ENCODE assay signal across 8 cellular contexts in genomic region chr2:150487537-150488429, GRCh38. TPM values are rescaled to one million over a fixed set of nuclear protein-coding genes. Genes with fewer than 3 reads are reported as not detected.
DNase-seq lines count a peak whose midpoint lies in the region; ATAC-seq and TF ChIP-seq lines count a peak whose summit lies in the region.

RND3 (minus strand) TSS chr2:150487667; CDS start chr2:150487417, 250 bp downstream.

- H4K20me1 ChIP-seq in SK-N-SH (ENCODE audit: insufficient read depth), result peaks cover 36% of the 10 kb centered on the region

- H3K27me3 ChIP-seq in SK-N-SH (ENCODE audit: insufficient read depth), result no peaks in the 10 kb centered on the region

- TF ChIP-seq EP300 in SK-N-SH (IDR thresholded peaks at IDR 0.05; ENCODE audit: borderline replicate concordance in 1 of 2, low read depth in 1 of 2, low read length in 1 of 2), result peak in 1 of 2 experiments; percentile 49; a peak in 2 of 4 replicates

- H3K36me3 ChIP-seq in SK-N-SH (replicated peaks in 1 of 2; ENCODE audit: control insufficient read depth in 1 of 2, insufficient read depth in 2 of 2, low read length in 1 of 2), result peaks cover 16 to 18% of the 10 kb centered on the region in 2 experiments

- peak within 1 kb of the TSS; percentile 90 to 98 for H3K4me3 ChIP-seq in SK-N-SH (ENCODE audit: low read depth in 2 of 2, low read length in 1 of 2)

- no peaks in the 10 kb centered on the region for H3K9me2 ChIP-seq in SK-N-SH

- DNase-seq in activated T-cell treated with anti-CD3 and anti-CD28 coated beads for 24 hours (ENCODE audit: low read depth) (peak; percentile 20), NCI-H1092 (lab: John Stamatoyannopoulos, UW) (peak; percentile 94), SK-N-SH (peak; percentile 86), dedifferentiated amniotic fluid mesenchymal stem cell (ENCODE audit: extremely low spot score) (peak; percentile 100), left kidney (ENCODE audit: low read depth, low spot score) (peak; percentile 99)
- DNase-seq in activated T-cell treated with anti-CD3 and anti-CD28 coated beads, Interleukin-2, amount 50 U/mL, for 1 hour, result no peak
- peak; percentile 38 for DNase-seq in stimulated activated CD4-positive, alpha-beta T cell treated with anti-CD3 and anti-CD28 coated beads, Interleukin-4, amount 100 ng/mL, for 24 hours

- WGBS in SK-N-SH (ENCODE audit: low lambda C conversion rate), result 12% methylated on average over 24 of the region's 24 CpGs

- H3K4me1 ChIP-seq in SK-N-SH (ENCODE audit: control insufficient read depth in 1 of 2, insufficient read depth in 2 of 2, low read depth in 1 of 2, low read length in 1 of 2), result peaks cover 17 to 27% of the 10 kb centered on the region in 2 experiments; a peak in 3 of 4 replicates

- peak within 1 kb of the TSS; percentile 95 for H3K4me2 ChIP-seq in SK-N-SH

- H2AFZ ChIP-seq in SK-N-SH (ENCODE audit: low read depth), result no peak within 1 kb of the TSS

- peak; percentile 90 for TF ChIP-seq RAD21 in SK-N-SH (IDR thresholded peaks at IDR 0.05; ENCODE audit: low read length)

- no peaks in the 10 kb centered on the region for H3K9me3 ChIP-seq in SK-N-SH

- CTCF ChIA-PET in SK-N-SH (lab: Yijun Ruan, JAX), result interaction anchor here (0.8 to 2.2 kb wide), 7 partner anchors 14 to 893 kb away, joined by 3 to 12 read pairs (median 3); no protein-coding TSS in a partner anchor

- H3K27ac ChIP-seq in SK-N-SH (ENCODE audit: low read depth in 2 of 2, low read length in 1 of 2), result peak within 1 kb of the TSS; percentile 90 to 92

- peak; percentile 84 for ATAC-seq in HG02610 (IDR thresholded peaks at IDR 0.05; ENCODE audit: unreplicated experiment)

- peaks cover 47% of the 10 kb centered on the region for H3K79me2 ChIP-seq in SK-N-SH (ENCODE audit: insufficient read depth)

- H3K9ac ChIP-seq in SK-N-SH, result peak within 1 kb of the TSS; percentile 99

- peaks cover 12% of the 10 kb centered on the region for H3F3A ChIP-seq in SK-N-SH (replicated peaks; ENCODE audit: insufficient read depth)

- TF ChIP-seq CTCF in SK-N-SH (IDR thresholded peaks at IDR 0.05), result peak; percentile 92

- POLR2A ChIA-PET in SK-N-SH (lab: Yijun Ruan, JAX), result interaction anchor here (1.0 to 1.3 kb wide), 2 partner anchors 510 to 751 kb away, joined by 3 to 8 read pairs; no protein-coding TSS in a partner anchor

TF ChIP-seq in SK-N-SH, 30 proteins besides CTCF, POLR2A, EP300 and RAD21:
- TF ChIP-seq RFX5 (IDR thresholded peaks at IDR 0.05; ENCODE audit: low read length) (peak; percentile 65; the same call in 1 of the 2 replicates), GABPA (IDR thresholded peaks at IDR 0.05; ENCODE audit: low read depth) (no peak), JUND (IDR thresholded peaks at IDR 0.05) (no peak; the same call in 1 of the 2 replicates), RXRA (IDR thresholded peaks at IDR 0.05; ENCODE audit: borderline replicate concordance, low read depth) (no peak), PBX3 (IDR thresholded peaks at IDR 0.05) (0 out of 2 replicates have a peak, but pooled peaks have one; percentile 43), CHD2 (IDR thresholded peaks at IDR 0.05; ENCODE audit: low read length, partially characterized antibody) (peak; percentile 47), SMC3 (IDR thresholded peaks at IDR 0.05; ENCODE audit: low read depth, low read length) (peak; percentile 93), USF2 (IDR thresholded peaks at IDR 0.05; ENCODE audit: borderline replicate concordance, low read depth, low read length) (no peak), MEF2A (IDR thresholded peaks at IDR 0.05; ENCODE audit: borderline replicate concordance, low read depth) (no peak), NFIC (IDR thresholded peaks at IDR 0.05; ENCODE audit: borderline replicate concordance) (no peak), NRF1 (IDR thresholded peaks at IDR 0.05; ENCODE audit: low read depth, low read length) (no peak), YY1 (IDR thresholded peaks at IDR 0.05; ENCODE audit: low read depth) (no peak), MAX (IDR thresholded peaks at IDR 0.05; ENCODE audit: low read depth) (peak; percentile 51; the same call in 1 of the 2 replicates), POLR2AphosphoS5 (IDR thresholded peaks at IDR 0.05; ENCODE audit: low read depth, low read length) (peak; percentile 100), MXI1 (IDR thresholded peaks at IDR 0.05; ENCODE audit: low read depth, low read length) (peak; percentile 77; the same call in 1 of the 2 replicates), FOXM1 (IDR thresholded peaks at IDR 0.05; ENCODE audit: low read depth) (no peak), TCF12 (IDR thresholded peaks at IDR 0.05) (peak; percentile 35; the same call in 1 of the 2 replicates), EZH2phosphoT487 (IDR thresholded peaks at IDR 0.05; ENCODE audit: borderline replicate concordance, low read depth) (no peak), REST (IDR thresholded peaks at IDR 0.05; ENCODE audit: low read depth, low read length) (peak; percentile 82), SIN3A (IDR thresholded peaks at IDR 0.05; ENCODE audit: borderline replicate concordance, low read depth, low read length) (peak; percentile 92; the same call in 1 of the 2 replicates), ZBTB33 (IDR thresholded peaks at IDR 0.05; ENCODE audit: borderline replicate concordance, low read depth) (no peak), RCOR1 (IDR thresholded peaks at IDR 0.05; ENCODE audit: low read length) (peak; percentile 62; the same call in 1 of the 2 replicates), TAF1 (IDR thresholded peaks at IDR 0.05; ENCODE audit: borderline replicate concordance, low read depth, low read length) (peak; percentile 99), FOXJ3 (CRISPR knock-in tag; IDR thresholded peaks at IDR 0.05) (no peak)

RNA-seq across cellular contexts. Expression of gene RND3, which starts in this region (rescaled TPM):
- polyA plus RNA-seq in SK-N-SH (2012; rRNA removed), result 49.7 and 56.7 TPM in 2 replicates
- 39.1 and 50.9 TPM in 2 replicates for polyA plus RNA-seq in SK-N-SH (2012; cell fraction: cytosol; rRNA removed)
- polyA plus RNA-seq in SK-N-SH (2012; cell fraction: nucleus; rRNA removed), result 55.8 and 82.5 TPM in 2 replicates
